21 cellular contexts compared by ENCODE assay signal in genomic region chr2:65458999-65459398, GRCh38. TPM values are rescaled to one million over a fixed set of nuclear protein-coding genes. Genes with fewer than 3 reads are reported as not detected.
A peak's percentile ranks its signal among the peaks of the same experiment; 100 is the strongest.
DNase-seq lines count a peak whose midpoint lies in the region; TF ChIP-seq lines count a peak whose summit lies in the region.
"Had no signal": no experiment of that assay in that cellular context is flagged by ENCODE, and none has a peak within 500 bp of the region (broad histone marks: within the 10 kb centered on the region; RNA-seq: fewer than 3 reads in every experiment).

No MANE protein-coding gene starts in this region.

- CTCF ChIA-PET in AG04449 (lab: Yijun Ruan, JAX), result interaction anchor here (1.0 kb wide), 1 partner anchor 203 kb away, joined by 3 read pairs; no protein-coding TSS in a partner anchor

- no peaks in the 10 kb centered on the region for H3K36me3 ChIP-seq in brain microvascular endothelial cell (replicated peaks)
- H3K36me3 ChIP-seq in mesenchymal stem cell (ENCODE audit: control insufficient read depth in 1 of 2, insufficient read depth in 2 of 2, low read depth in 1 of 2, low read length in 2 of 2), result no peaks in the 10 kb centered on the region
- H3K36me3 ChIP-seq: BLaER1, upper lobe of left lung had no signal

- no peak overlapping the region for H2BK120ac ChIP-seq in mesenchymal stem cell (ENCODE audit: low read depth, low read length)

- in situ Hi-C loops in brain microvascular endothelial cell (cut with HindIII; ENCODE audit: low pct_ligation_motif_present, low sequenced_read_pairs) (no loop called here), ACHN (cut with HindIII; ENCODE audit: low pct_ligation_motif_present, low pct_unique_long_range_greater_than_20kb, low sequenced_read_pairs) (no loop called here)

- no peaks in the 10 kb centered on the region for H3K79me1 ChIP-seq in mesenchymal stem cell (replicated peaks; ENCODE audit: low read length, poor library complexity, severe bottlenecking)

- no peak overlapping the region for H2BK15ac ChIP-seq in mesenchymal stem cell (ENCODE audit: low read depth, poor library complexity, severe bottlenecking)

- H3K27ac ChIP-seq in brain microvascular endothelial cell (peak overlapping the region; percentile 44), mesenchymal stem cell (ENCODE audit: low read length, poor library complexity, severe bottlenecking) (no peak overlapping the region)
- H3K27ac ChIP-seq: A549, BLaER1, psoas muscle, SK-N-MC, upper lobe of left lung had no signal

- no peak overlapping the region for H4K8ac ChIP-seq in mesenchymal stem cell (ENCODE audit: low read length)

- H3K4me1 ChIP-seq in mesenchymal stem cell (ENCODE audit: control insufficient read depth, insufficient read depth, low read depth, low read length), result peaks cover 4% of the 10 kb centered on the region
- H3K4me1 ChIP-seq: A549, BLaER1, psoas muscle, upper lobe of left lung had no signal

- TF ChIP-seq CTCF in AG04449 (IDR thresholded peaks at IDR 0.05; ENCODE audit: insufficient read depth, low read length, missing control alignments) (no peak), brain microvascular endothelial cell (IDR thresholded peaks at IDR 0.05; ENCODE audit: low read depth, low read length, missing control alignments) (peak; percentile 22)

- peak overlapping the region in 1 of 2 experiments; percentile 87 for H3K14ac ChIP-seq in mesenchymal stem cell (ENCODE audit: low read length in 2 of 2)

- no peak overlapping the region for H3K9ac ChIP-seq in mesenchymal stem cell (ENCODE audit: low read length)
- H3K9ac ChIP-seq: BLaER1 had no signal

- peak overlapping the region in 1 of 2 experiments; percentile 23 for H3K18ac ChIP-seq in mesenchymal stem cell (ENCODE audit: low read depth in 1 of 2, low read length in 2 of 2)

- POLR2A ChIA-PET in AG04449 (lab: Yijun Ruan, JAX), result no interaction called here

- no peak overlapping the region for H2AFZ ChIP-seq in mesenchymal stem cell (ENCODE audit: low read depth, low read length)

- no peak overlapping the region for H3K4ac ChIP-seq in mesenchymal stem cell (ENCODE audit: low read depth in 1 of 2, low read length in 2 of 2)

- no peak overlapping the region for H3K23ac ChIP-seq in mesenchymal stem cell (ENCODE audit: low read length in 2 of 2)

- H3K4me3 ChIP-seq in AG04449 (ENCODE audit: low read depth, low read length) (no peak overlapping the region), brain microvascular endothelial cell (ENCODE audit: low read depth, low read length) (no peak overlapping the region), mesenchymal stem cell (ENCODE audit: insufficient read depth in 1 of 2, low read depth in 1 of 2, low read length in 2 of 2) (no peak overlapping the region)
- H3K4me3 ChIP-seq: A549, BLaER1, psoas muscle, SK-N-MC, upper lobe of left lung had no signal

- DNase-seq in AG04449 (ENCODE audit: low read depth, low spot score) (peak; percentile 16), LHCN-M2 (ENCODE audit: low read depth) (peak; percentile 44), brain microvascular endothelial cell (peak; percentile 66), mesenchymal stem cell (peak; percentile 34), ACHN (no peak), retina (no peak), NCI-H82 treated with DMSO at 0.1 percent for 48 hours (lab: John Stamatoyannopoulos, UW; ENCODE audit: unreplicated experiment) (no peak)
- DNase-seq in effector CD4-positive, alpha-beta T cell, result no peak
- DNase-seq: activated CD4-positive, CD25-positive, alpha-beta regulatory T cell; activated CD8-positive, alpha-beta T cell treated with anti-CD3 and anti-CD28 coated beads, Interleukin-2, amount 10 ng/mL, durations not matched to agents 7 days and 5 days; activated T-cell treated with anti-CD3 and anti-CD28 coated beads, Interleukin-2, amount 50 U/mL, for 1 hour; amniotic stem cell; left ventricle myocardium superior; NCI-H82; OCI-M1; psoas muscle; T1000; upper lobe of left lung had no signal

- no peak overlapping the region for H3K4me2 ChIP-seq in mesenchymal stem cell (ENCODE audit: low read length, poor library complexity, severe bottlenecking)
- H3K4me2 ChIP-seq: A549, BLaER1 had no signal

- no peak overlapping the region for H2BK12ac ChIP-seq in mesenchymal stem cell (ENCODE audit: low read length in 2 of 2)

- H2BK5ac ChIP-seq in mesenchymal stem cell (ENCODE audit: low read depth, low read length, poor library complexity, severe bottlenecking), result no peak overlapping the region

- H4K91ac ChIP-seq in mesenchymal stem cell (ENCODE audit: low read length), result no peak overlapping the region

- H3K9me3 ChIP-seq in mesenchymal stem cell (ENCODE audit: control insufficient read depth, low read length), result no peaks in the 10 kb centered on the region
- H3K9me3 ChIP-seq: BLaER1, psoas muscle, upper lobe of left lung had no signal

- WGBS in mesenchymal stem cell, result 44% methylated on average over 2 of the region's 3 CpGs

- H3K27me3 ChIP-seq in brain microvascular endothelial cell (replicated peaks), result no peaks in the 10 kb centered on the region
- H3K27me3 ChIP-seq in mesenchymal stem cell (ENCODE audit: control insufficient read depth in 1 of 2, insufficient read depth in 1 of 2, low read length in 2 of 2), result no peaks in the 10 kb centered on the region
- H3K27me3 ChIP-seq: BLaER1, upper lobe of left lung had no signal

- no peak overlapping the region for H2AK5ac ChIP-seq in mesenchymal stem cell (ENCODE audit: low read length, severe bottlenecking)

RNA-seq across cellular contexts. Expression of gene SPRED2, which starts 26.6 kb away (rescaled TPM):
- 8.6 and 12.2 TPM in 2 replicates for total RNA-seq in LHCN-M2 (2014; rRNA removed)
- polyA plus RNA-seq in LHCN-M2 (2012), result 8.2 TPM
- polyA plus RNA-seq in mesenchymal stem cell (2013, experiment 1 of 2), result 47.3 TPM
- polyA plus RNA-seq in mesenchymal stem cell (2013, experiment 2 of 2), result 45.9 TPM

Comparison
In these comparisons a context has a peak if more than half of its experiments do, and no peak if none do; other contexts are left out.
1. DNase-seq: peak in AG04449 (single experiment), LHCN-M2 (single experiment), brain microvascular endothelial cell (single experiment) and mesenchymal stem cell (single experiment); none in ACHN (single experiment), retina (single experiment), NCI-H82 treated with DMSO at 0.1 percent for 48 hours (single experiment) and effector CD4-positive, alpha-beta T cell (single experiment).